In genomic region chr14:51862839-51863235, GRCh38 we compare ENCODE assay signal across 12 cellular contexts. TPM values are rescaled to one million over a fixed set of nuclear protein-coding genes. Genes with fewer than 3 reads are reported as not detected.
DNase-seq lines count a peak whose midpoint lies in the region; ATAC-seq and TF ChIP-seq lines count a peak whose summit lies in the region.
"Had no signal": no experiment of that assay in that cellular context is flagged by ENCODE, and none has a peak within 500 bp of the region (broad histone marks: within the 10 kb centered on the region; RNA-seq: fewer than 3 reads in every experiment).

No MANE protein-coding gene starts in this region.

- 50% methylated on average over 1 of the region's 1 CpG for WGBS in thymus

- CTCF ChIA-PET in activated naive CD4-positive, alpha-beta T cell treated with anti-CD3 and anti-CD28 coated beads, Interleukin-2, amount 10 ng/mL, durations not matched to agents 7 days and 5 days (lab: Charles Lee): interaction anchor here (1.2 kb wide), 1 partner anchor 15 kb away, joined by 5 read pairs; no protein-coding TSS in a partner anchor
- CTCF ChIA-PET in T-cell (lab: Charles Lee): interaction anchor here in 1 of 2 donors (3.4 kb wide), 1 partner anchor 16 kb away, joined by 44 read pairs; no protein-coding TSS in a partner anchor

- POLR2A ChIA-PET in T-cell (lab: Charles Lee): interaction anchor here (0.7 to 3.1 kb wide), 6 partner anchors 7 to 1710 kb away, joined by 4 to 152 read pairs (median 6); no protein-coding TSS in a partner anchor

- H3K4me3 ChIP-seq in thymus (ENCODE audit: low read length): peak overlapping the region; percentile 47

- peaks cover 7% of the 10 kb centered on the region for H3K4me1 ChIP-seq in thymus (ENCODE audit: control insufficient read depth, insufficient read depth, low read length)

- H3K4me1 Mint-ChIP-seq in activated naive CD4-positive, alpha-beta T cell treated with anti-CD3 and anti-CD28 coated beads, Interleukin-2, amount 10 ng/mL, durations not matched to agents 7 days and 5 days: peaks cover 44% of the 10 kb centered on the region
- H3K4me1 Mint-ChIP-seq in T-cell (peaks cover 48 to 71% (median 51%) of the 10 kb centered on the region in 3 donors), glutamatergic neuron (ENCODE audit: low read depth, unreplicated experiment) (peaks cover 20% of the 10 kb centered on the region)

- H3K4me3 Mint-ChIP-seq in activated naive CD4-positive, alpha-beta T cell treated with anti-CD3 and anti-CD28 coated beads, Interleukin-2, amount 10 ng/mL, durations not matched to agents 7 days and 5 days: peak overlapping the region; percentile 83
- H3K4me3 Mint-ChIP-seq in T-cell (peak overlapping the region; percentile 95 to 96 (median 96)), glutamatergic neuron (ENCODE audit: unreplicated experiment) (peak overlapping the region; percentile 98)

- no peaks in the 10 kb centered on the region for H3K9me3 ChIP-seq in thymus (ENCODE audit: control insufficient read depth)

- H3K27me3 ChIP-seq in thymus (ENCODE audit: control insufficient read depth, insufficient read depth): no peaks in the 10 kb centered on the region

- H3K27ac ChIP-seq in thymus (ENCODE audit: low read depth): no peak overlapping the region

- H3K36me3 ChIP-seq in thymus (ENCODE audit: control insufficient read depth, insufficient read depth): no peaks in the 10 kb centered on the region

- TF ChIP-seq CTCF in glutamatergic neuron (IDR thresholded peaks at IDR 0.05; ENCODE audit: partially characterized antibody, unreplicated experiment): no peak

- H3K27ac Mint-ChIP-seq in activated naive CD4-positive, alpha-beta T cell treated with anti-CD3 and anti-CD28 coated beads, Interleukin-2, amount 10 ng/mL, durations not matched to agents 7 days and 5 days: peak overlapping the region; percentile 93
- H3K27ac Mint-ChIP-seq in T-cell: peak overlapping the region; percentile 96 to 97
- H3K27ac Mint-ChIP-seq in glutamatergic neuron (ENCODE audit: unreplicated experiment): peak overlapping the region; percentile 76

- ATAC-seq in T-cell (replicated peaks in 1 of 4) (no peak), HG02642 (IDR thresholded peaks at IDR 0.05; ENCODE audit: poor library complexity, unreplicated experiment) (no peak), HG03432 (IDR thresholded peaks at IDR 0.05; ENCODE audit: unreplicated experiment) (no peak)

- no peaks in the 10 kb centered on the region for H3K9me3 Mint-ChIP-seq in activated naive CD4-positive, alpha-beta T cell treated with anti-CD3 and anti-CD28 coated beads, Interleukin-2, amount 10 ng/mL, durations not matched to agents 7 days and 5 days
- H3K9me3 Mint-ChIP-seq in T-cell: no peaks in the 10 kb centered on the region
- H3K9me3 Mint-ChIP-seq in glutamatergic neuron (ENCODE audit: unreplicated experiment): peaks cover 11% of the 10 kb centered on the region

- no peaks in the 10 kb centered on the region for H3K27me3 Mint-ChIP-seq in activated naive CD4-positive, alpha-beta T cell treated with anti-CD3 and anti-CD28 coated beads, Interleukin-2, amount 10 ng/mL, durations not matched to agents 7 days and 5 days
- H3K27me3 Mint-ChIP-seq in T-cell (no peaks in the 10 kb centered on the region), glutamatergic neuron (ENCODE audit: unreplicated experiment) (peaks cover 12% of the 10 kb centered on the region)

- H3K36me3 Mint-ChIP-seq in activated naive CD4-positive, alpha-beta T cell treated with anti-CD3 and anti-CD28 coated beads, Interleukin-2, amount 10 ng/mL, durations not matched to agents 7 days and 5 days: peaks cover 35% of the 10 kb centered on the region
- H3K36me3 Mint-ChIP-seq in T-cell (peaks cover 4% of the 10 kb centered on the region), glutamatergic neuron (ENCODE audit: unreplicated experiment) (no peaks in the 10 kb centered on the region)

- no peak for DNase-seq in activated naive CD4-positive, alpha-beta T cell treated with anti-CD3 and anti-CD28 coated beads, Interleukin-2, amount 10 ng/mL, durations not matched to agents 7 days and 5 days
- DNase-seq in activated naive CD4-positive, alpha-beta T cell treated with Interleukin-2 at 50 U/mL for 16 hours: no peak
- DNase-seq in T-cell: no peak
- DNase-seq in glutamatergic neuron: no peak
- no peak for DNase-seq in ecto neural progenitor cell (ENCODE audit: low spot score)
- DNase-seq: caudate nucleus, DMS153, NCI-H510A treated with DMSO at 0.1 percent for 48 hours, retina had no signal

RNA-seq across cellular contexts. Expression of gene GNG2, which starts 2.4 kb away (rescaled TPM):
- 100 to 1,000 TPM in 2 of 5 donors, 10 to 100 TPM in 3; 82.2 to 197 (median 99.0) TPM for total RNA-seq in T-cell
- total RNA-seq in glutamatergic neuron (ENCODE audit: unreplicated experiment): 245 TPM
- polyA plus RNA-seq in thymus: 43.6 TPM
